13 cellular contexts compared by ENCODE assay signal in the genomic region with DNA sequence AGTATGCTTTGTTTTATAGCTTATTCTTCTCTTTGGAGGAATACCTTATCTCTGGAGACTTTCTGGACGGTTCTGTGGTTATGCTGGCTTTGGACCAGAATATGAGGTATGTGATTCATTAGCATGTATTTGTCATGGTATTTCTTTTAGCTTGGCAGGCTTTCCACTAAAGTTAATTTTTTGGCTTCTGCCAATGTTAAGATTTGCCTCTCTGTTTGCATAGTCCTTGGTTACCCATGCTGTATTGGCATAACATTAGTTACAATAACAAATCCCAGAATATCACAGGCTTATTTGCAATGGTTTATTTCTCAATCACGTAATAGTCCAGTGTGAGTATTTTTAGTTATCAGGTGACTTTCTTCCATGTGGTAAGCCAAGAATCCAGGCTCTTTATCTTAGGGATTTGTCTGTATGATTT. TPM values are rescaled to one million over a fixed set of nuclear protein-coding genes. Genes with fewer than 3 reads are reported as not detected.
DNase-seq lines count a peak whose midpoint lies in the region; ATAC-seq and TF ChIP-seq lines count a peak whose summit lies in the region.
"Had no signal": no experiment of that assay in that cellular context is flagged by ENCODE, and none has a peak within 500 bp of the region (broad histone marks: within the 10 kb centered on the region; RNA-seq: fewer than 3 reads in every experiment).

No MANE protein-coding gene starts in this region.

- H3K9ac ChIP-seq in GM23248, result peak overlapping the region; percentile 77

- peak overlapping the region; percentile 64 for H3K4me2 ChIP-seq in GM23248 (ENCODE audit: unreplicated experiment)

- 0 out of 2 replicates have a peak overlapping the region, but pooled peaks have one; percentile 1 for H3K4me3 ChIP-seq in GM23248
- H3K4me3 ChIP-seq in ascending aorta, result peak overlapping the region in 1 of 2 donors; percentile 11
- H3K4me3 ChIP-seq in gastrocnemius medialis, result no peak overlapping the region

- TF ChIP-seq POLR2A in gastrocnemius medialis (IDR thresholded peaks at IDR 0.05), result no peak

- H3F3A ChIP-seq in GM23248 (ENCODE audit: insufficient read depth), result peaks cover 55% of the 10 kb centered on the region

- peak; percentile 92 for ATAC-seq in Right ventricle myocardium superior (ENCODE audit: poor library complexity)
- peak; percentile 88 to 93 for ATAC-seq in gastrocnemius medialis
- ATAC-seq in GM19455 (IDR thresholded peaks at IDR 0.05; ENCODE audit: unreplicated experiment), result no peak
- ATAC-seq: activated CD8-positive, alpha-beta memory T cell treated with anti-CD3 and anti-CD28 coated beads, Interleukin-2, amount 10 ng/mL, durations not matched to agents 7 days and 5 days had no signal

- H3K27ac ChIP-seq in GM23248 (peak overlapping the region; percentile 94), ascending aorta (peak overlapping the region; percentile 81 to 89), gastrocnemius medialis (peak overlapping the region; percentile 70 to 85 (median 76)), caudate nucleus (ENCODE audit: low read depth, low read length) (no peak overlapping the region)

- H3K79me2 ChIP-seq in GM23248 (ENCODE audit: insufficient read depth), result peaks cover 72% of the 10 kb centered on the region

- intact Hi-C loops in ascending aorta (cut with DNase I), result loop anchor here (5.0 kb wide), 1 partner anchor 425 kb away; the partner anchor contains the start of gene NFYC
- intact Hi-C loops in Right ventricle myocardium superior (cut with DNase I), result no loop called here
- intact Hi-C loops in gastrocnemius medialis (cut with DNase I; ENCODE audit: low total_unique reads), result no loop called here

- H3K9me3 ChIP-seq in GM23248 (ENCODE audit: low read depth) (no peaks in the 10 kb centered on the region), ascending aorta (no peaks in the 10 kb centered on the region), gastrocnemius medialis (no peaks in the 10 kb centered on the region)

- H3K4me1 ChIP-seq in GM23248 (ENCODE audit: insufficient read depth) (peaks cover 44% of the 10 kb centered on the region), ascending aorta (peaks cover 0 to 57% of the 10 kb centered on the region in 2 donors), gastrocnemius medialis (peaks cover 11 to 34% of the 10 kb centered on the region in 2 donors)

- no peaks in the 10 kb centered on the region; the same call in 1 of the 2 replicates for H4K20me1 ChIP-seq in GM23248 (ENCODE audit: insufficient read depth)

- 0 to 1% methylated on average over 2 of the region's 2 CpGs for WGBS in GM23248 (ENCODE audit: low coverage in 1 of 2, low lambda C conversion rate in 2 of 2, missing lambda C conversion rate in 2 of 2), 2 experiments

- in situ Hi-C loops in GM23248 (cut with MboI), result no loop called here
- in situ Hi-C loops in gastrocnemius medialis (cut with MboI; ENCODE audit: low sequenced_read_pairs in 4 of 4), result no loop called here

- H3K27me3 ChIP-seq in GM23248 (replicated peaks; ENCODE audit: insufficient read depth), result no peaks in the 10 kb centered on the region
- no peaks in the 10 kb centered on the region for H3K27me3 ChIP-seq in ascending aorta
- H3K27me3 ChIP-seq in gastrocnemius medialis, result no peaks in the 10 kb centered on the region

- peak; percentile 94 for DNase-seq in GM23248
- peak in 1 of 2 donors; percentile 69 for DNase-seq in ascending aorta (ENCODE audit: low spot score in 2 of 2)
- DNase-seq in Right ventricle myocardium superior, result no peak
- DNase-seq in gastrocnemius medialis, result no peak
- DNase-seq in NK-92 treated with Interleukin-12 subunit alpha and Interleukin-12 subunit beta, amount 100 ng/mL, for 24 hours (lab: John Stamatoyannopoulos, UW), result no peak
- no peak for DNase-seq in caudate nucleus (lab: John Stamatoyannopoulos, UW)
- no peak for DNase-seq in anterior cingulate cortex (lab: John Stamatoyannopoulos, UW)
- DNase-seq: activated CD8-positive, alpha-beta memory T cell treated with anti-CD3 and anti-CD28 coated beads, Interleukin-2, amount 10 ng/mL, durations not matched to agents 7 days and 5 days; endodermal cell; naive B cell; NCI-H1105 treated with DMSO at 0.1 percent for 48 hours; SHP77 treated with DMSO at 0.1 percent for 48 hours had no signal

- H3K9me2 ChIP-seq in GM23248 (ENCODE audit: insufficient read depth), result no peaks in the 10 kb centered on the region

- TF ChIP-seq CTCF in ascending aorta (IDR thresholded peaks at IDR 0.05), result no peak
- TF ChIP-seq CTCF in gastrocnemius medialis (IDR thresholded peaks at IDR 0.05 in 4 of 5, conservative IDR thresholded peaks at IDR 0.05 in 1 of 5), result no peak

- H3K36me3 ChIP-seq in GM23248 (ENCODE audit: low read depth) (peaks cover 43% of the 10 kb centered on the region), ascending aorta (peaks cover 34 to 44% of the 10 kb centered on the region in 2 donors), gastrocnemius medialis (peaks cover 0 to 52% of the 10 kb centered on the region in 2 donors)

- H2AFZ ChIP-seq in GM23248, result no peak overlapping the region

RNA-seq across cellular contexts. Expression of gene ZMPSTE24, which starts 9.7 kb away (rescaled TPM):
- total RNA-seq in GM23248 (2014; rRNA removed; shearing (Covaris generic)), result 79.9 and 83.2 TPM in 2 replicates
- polyA plus RNA-seq in GM23248 (2016; fragmentation: Nextera tagmentation; extraction: Ambion mirVana), result 61.7 and 63.2 TPM in 2 replicates
- total RNA-seq in ascending aorta (61.8 TPM), Right ventricle myocardium superior (35.4 TPM), gastrocnemius medialis (10 to 100 TPM; 19.9 to 31.9 (median 24.0) TPM)

RNA-seq across cellular contexts. Expression of gene TMCO2, which starts 20.0 kb away (rescaled TPM):
- not detected in 2 replicates for total RNA-seq in GM23248 (2014; rRNA removed; shearing (Covaris generic))
- polyA plus RNA-seq in GM23248 (2016; fragmentation: Nextera tagmentation; extraction: Ambion mirVana), result not detected in 2 replicates
- total RNA-seq in ascending aorta, result not detected
- total RNA-seq in Right ventricle myocardium superior, result not detected
- not detected for total RNA-seq in gastrocnemius medialis
- total RNA-seq: endodermal cell had no signal

RNA-seq across cellular contexts. Expression of gene COL9A2, which starts 49.3 kb away (rescaled TPM):
- total RNA-seq in GM23248 (2014; rRNA removed; shearing (Covaris generic)), result 0.89 and 2.8 TPM in 2 replicates
- polyA plus RNA-seq in GM23248 (2016; fragmentation: Nextera tagmentation; extraction: Ambion mirVana), result 0.80 and 0.91 TPM in 2 replicates
- total RNA-seq in ascending aorta (4.5 TPM), Right ventricle myocardium superior (0.24 TPM), gastrocnemius medialis (1 to 10 TPM in 1 of 4 donors, under 1 TPM in 1, not detected in 2; 0.07 to 8.9 TPM)
